7 cellular contexts compared by ENCODE assay signal in genomic region chr6:38638941-38639497, GRCh38. TPM values are rescaled to one million over a fixed set of nuclear protein-coding genes. Genes with fewer than 3 reads are reported as not detected.
A peak's percentile ranks its signal among the peaks of the same experiment; 100 is the strongest.
DNase-seq lines count a peak whose midpoint lies in the region; ATAC-seq lines count a peak whose summit lies in the region.

No MANE protein-coding gene starts in this region.

- peaks cover 36 to 52% of the 10 kb centered on the region in 2 donors for H3K4me1 Mint-ChIP-seq in natural killer cell treated with Interleukin-12 subunit alpha and Interleukin-12 subunit beta and Interleukin-15 and Interleukin-18, amount 100 ng/mL, for 72 hours (ENCODE audit: low read depth in 2 of 2)
- H3K4me1 Mint-ChIP-seq in stimulated activated naive CD8-positive, alpha-beta T cell treated with anti-CD3 and anti-CD28 coated beads, Interleukin-15, Interleukin-2, amounts not matched to agents 100 ng/mL and 50 ng/mL, for 24 hours (ENCODE audit: low read depth): peaks cover 57% of the 10 kb centered on the region

- no peaks in the 10 kb centered on the region for H3K27me3 Mint-ChIP-seq in natural killer cell treated with Interleukin-12 subunit alpha and Interleukin-12 subunit beta and Interleukin-15 and Interleukin-18, amount 100 ng/mL, for 72 hours
- no peaks in the 10 kb centered on the region for H3K27me3 Mint-ChIP-seq in stimulated activated naive CD8-positive, alpha-beta T cell treated with anti-CD3 and anti-CD28 coated beads, Interleukin-15, Interleukin-2, amounts not matched to agents 100 ng/mL and 50 ng/mL, for 24 hours

- peak; percentile 13 for ATAC-seq in GM18861 (IDR thresholded peaks at IDR 0.05; ENCODE audit: unreplicated experiment)
- ATAC-seq in HG02943 (IDR thresholded peaks at IDR 0.05; ENCODE audit: low read depth, unreplicated experiment): peak; percentile 28
- ATAC-seq in esophagus mucosa: peak; percentile 76
- ATAC-seq in natural killer cell treated with Interleukin-12 subunit alpha and Interleukin-12 subunit beta and Interleukin-15 and Interleukin-18, amount 100 ng/mL, for 72 hours: peak; percentile 48 to 53

- DNase-seq in NCI-H69 (lab: John Stamatoyannopoulos, UW): peak; percentile 58
- DNase-seq in activated T-cell treated with anti-CD3 and anti-CD28 coated beads, Interleukin-2, amount 50 U/mL, for 1 hour: peak; percentile 73
- peak; percentile 56 for DNase-seq in natural killer cell treated with Interleukin-12 subunit alpha and Interleukin-12 subunit beta and Interleukin-15 and Interleukin-18, amount 100 ng/mL, for 72 hours (ENCODE audit: low spot score)

- H3K36me3 Mint-ChIP-seq in natural killer cell treated with Interleukin-12 subunit alpha and Interleukin-12 subunit beta and Interleukin-15 and Interleukin-18, amount 100 ng/mL, for 72 hours: no peaks in the 10 kb centered on the region
- no peaks in the 10 kb centered on the region for H3K36me3 Mint-ChIP-seq in stimulated activated naive CD8-positive, alpha-beta T cell treated with anti-CD3 and anti-CD28 coated beads, Interleukin-15, Interleukin-2, amounts not matched to agents 100 ng/mL and 50 ng/mL, for 24 hours (ENCODE audit: low read depth)

- peak overlapping the region; percentile 78 for H3K4me3 Mint-ChIP-seq in natural killer cell treated with Interleukin-12 subunit alpha and Interleukin-12 subunit beta and Interleukin-15 and Interleukin-18, amount 100 ng/mL, for 72 hours
- peak overlapping the region; percentile 91 for H3K4me3 Mint-ChIP-seq in stimulated activated naive CD8-positive, alpha-beta T cell treated with anti-CD3 and anti-CD28 coated beads, Interleukin-15, Interleukin-2, amounts not matched to agents 100 ng/mL and 50 ng/mL, for 24 hours

- H3K27ac Mint-ChIP-seq in natural killer cell treated with Interleukin-12 subunit alpha and Interleukin-12 subunit beta and Interleukin-15 and Interleukin-18, amount 100 ng/mL, for 72 hours: peak overlapping the region; percentile 72 to 82
- peak overlapping the region; percentile 66 for H3K27ac Mint-ChIP-seq in stimulated activated naive CD8-positive, alpha-beta T cell treated with anti-CD3 and anti-CD28 coated beads, Interleukin-15, Interleukin-2, amounts not matched to agents 100 ng/mL and 50 ng/mL, for 24 hours

- peaks cover 3% of the 10 kb centered on the region for H3K9me3 Mint-ChIP-seq in natural killer cell treated with Interleukin-12 subunit alpha and Interleukin-12 subunit beta and Interleukin-15 and Interleukin-18, amount 100 ng/mL, for 72 hours
- no peaks in the 10 kb centered on the region for H3K9me3 Mint-ChIP-seq in stimulated activated naive CD8-positive, alpha-beta T cell treated with anti-CD3 and anti-CD28 coated beads, Interleukin-15, Interleukin-2, amounts not matched to agents 100 ng/mL and 50 ng/mL, for 24 hours

RNA-seq across cellular contexts. Expression of gene BTBD9, which starts 0.7 kb away (rescaled TPM):
- total RNA-seq in esophagus mucosa: 13.4 TPM
- total RNA-seq in natural killer cell treated with Interleukin-12 subunit alpha and Interleukin-12 subunit beta and Interleukin-15 and Interleukin-18, amount 100 ng/mL, for 72 hours: 10 to 100 TPM; 27.7 to 34.2 TPM

Comparison
In these comparisons a context has a peak if more than half of its experiments do, and no peak if none do; other contexts are left out.
1. Peak in every context shown above with its lines: DNase-seq and ATAC-seq.
2. ATAC-seq: peak in every context shown above with its lines; median percentile 76 in esophagus mucosa; 50 in natural killer cell treated with Interleukin-12 subunit alpha and Interleukin-12 subunit beta and Interleukin-15 and Interleukin-18, amount 100 ng/mL, for 72 hours; 28 in HG02943; 13 in GM18861.